9 cellular contexts compared by ENCODE assay signal in genomic region chr12:107564946-107565345, GRCh38.
DNase-seq lines count a peak whose midpoint lies in the region; ATAC-seq and TF ChIP-seq lines count a peak whose summit lies in the region.
"Had no signal": no experiment of that assay in that cellular context is flagged by ENCODE, and none has a peak within 500 bp of the region (broad histone marks: within the 10 kb centered on the region; RNA-seq: fewer than 3 reads in every experiment).

No MANE protein-coding gene starts in this region.

- ATAC-seq in GM18907 (IDR thresholded peaks at IDR 0.05; ENCODE audit: unreplicated experiment) (no peak), sciatic nerve (no peak)

- no peaks in the 10 kb centered on the region for H3K9me3 Mint-ChIP-seq in neural crest cell

- DNase-seq in NCI-H1417 (lab: John Stamatoyannopoulos, UW), result peak; percentile 14 to 76 (median 41)
- DNase-seq in NCI-H1417 treated with DMSO at 0.1 percent for 48 hours (lab: John Stamatoyannopoulos, UW), result no peak
- peak; percentile 30 for DNase-seq in M059J (ENCODE audit: low read depth)
- DNase-seq in astrocyte of the spinal cord (ENCODE audit: low read depth, low spot score), result no peak
- DNase-seq in neural crest cell (ENCODE audit: low read depth, low spot score), result no peak
- DNase-seq in hippocampal formation (lab: John Stamatoyannopoulos, UW), result no peak
- no peak for DNase-seq in sciatic nerve (ENCODE audit: low spot score)

- in situ Hi-C loops in astrocyte of the spinal cord (cut with HindIII; ENCODE audit: low sequenced_read_pairs), result no loop called here

- H3K27ac Mint-ChIP-seq in neural crest cell (ENCODE audit: unreplicated experiment), result no peak overlapping the region

- peaks cover 10% of the 10 kb centered on the region for H3K4me1 Mint-ChIP-seq in neural crest cell

- intact Hi-C loops in sciatic nerve (cut with DNase I), result no loop called here

- H3K27me3 Mint-ChIP-seq in neural crest cell (ENCODE audit: low read depth), result no peaks in the 10 kb centered on the region

- H3K4me3 Mint-ChIP-seq in neural crest cell, result no peak overlapping the region

- no peak overlapping the region for H3K4me3 ChIP-seq in astrocyte of the spinal cord (ENCODE audit: low read depth, low read length)
- H3K4me3 ChIP-seq: skin epidermis had no signal

- H3K36me3 Mint-ChIP-seq in neural crest cell (ENCODE audit: low read depth), result no peaks in the 10 kb centered on the region

- TF ChIP-seq CTCF in astrocyte of the spinal cord (IDR thresholded peaks at IDR 0.05; ENCODE audit: low read depth, low read length) (peak; percentile 56), neural crest cell (conservative IDR thresholded peaks at IDR 0.05) (peak; percentile 49)

Comparison
In these comparisons a context has a peak if more than half of its experiments do, and no peak if none do; other contexts are left out.
1. DNase-seq: peak in NCI-H1417 (3 of 3) and M059J (single experiment); none in NCI-H1417 treated with DMSO at 0.1 percent for 48 hours (single experiment), astrocyte of the spinal cord (single experiment), neural crest cell (single experiment), hippocampal formation (0 of 2) and sciatic nerve (single experiment).